13 cellular contexts compared by ENCODE assay signal in genomic region chr9:129561594-129562281, GRCh38. TPM values are rescaled to one million over a fixed set of nuclear protein-coding genes. Genes with fewer than 3 reads are reported as not detected.
A peak's percentile ranks its signal among the peaks of the same experiment; 100 is the strongest.
DNase-seq lines count a peak whose midpoint lies in the region; ATAC-seq, FAIRE-seq and TF ChIP-seq lines count a peak whose summit lies in the region.
"Had no signal": no experiment of that assay in that cellular context is flagged by ENCODE, and none has a peak within 500 bp of the region (broad histone marks: within the 10 kb centered on the region; RNA-seq: fewer than 3 reads in every experiment).

No MANE protein-coding gene starts in this region.

- TF ChIP-seq EP300 in HepG2 (IDR thresholded peaks at IDR 0.05; ENCODE audit: low read depth in 2 of 2, low read length in 2 of 2), result no peak
- no peak for TF ChIP-seq EP300 in HepG2 (CRISPR knock-in tag; IDR thresholded peaks at IDR 0.05; ENCODE audit: borderline replicate concordance)

- CTCF ChIA-PET in WTC11 (lab: Charles Lee) (interaction anchor here (0.6 to 2.3 kb wide), 7 partner anchors 42 to 430 kb away, joined by 3 to 6 read pairs (median 3); no protein-coding TSS in a partner anchor), HepG2 (lab: Yijun Ruan, JAX; ENCODE audit: low intra/inter-chr PET ratio, low total read pairs) (no interaction called here)

- H3K27me3 ChIP-seq in HepG2 (ENCODE audit: control insufficient read depth in 1 of 2, insufficient read depth in 2 of 2, low read length in 2 of 2), result no peaks in the 10 kb centered on the region

- ATAC-seq in WTC11 (no peak), HepG2 (no peak), HG03025 (IDR thresholded peaks at IDR 0.05; ENCODE audit: low FRiP score, unreplicated experiment) (no peak)
- ATAC-seq: naive thymus-derived CD8-positive, alpha-beta T cell had no signal

- H3K4me2 ChIP-seq in HepG2 (ENCODE audit: low read depth, low read length), result no peak overlapping the region

- peaks cover 84% of the 10 kb centered on the region for H3K4me1 ChIP-seq in HepG2 (ENCODE audit: insufficient read depth, low read length)

- TF ChIP-seq POLR2A in HepG2 (IDR thresholded peaks at IDR 0.05; ENCODE audit: insufficient read depth in 1 of 2, low read depth in 2 of 2, low read length in 2 of 2), result no peak

- peaks cover 5% of the 10 kb centered on the region for H3K79me2 ChIP-seq in HepG2 (ENCODE audit: insufficient read depth, low read length)

- H3K9me3 Mint-ChIP-seq in WTC11 (no peaks in the 10 kb centered on the region), type B pancreatic cell (no peaks in the 10 kb centered on the region)
- H3K9me3 Mint-ChIP-seq: naive thymus-derived CD8-positive, alpha-beta T cell had no signal

- H3K9ac ChIP-seq in HepG2 (ENCODE audit: insufficient read depth, low read depth, low read length), result peak overlapping the region; percentile 36; the same call in 1 of the 2 replicates

- H3K4me1 Mint-ChIP-seq in WTC11, result peaks cover 49% of the 10 kb centered on the region
- H3K4me1 Mint-ChIP-seq in type B pancreatic cell (ENCODE audit: unreplicated experiment), result peaks cover 50% of the 10 kb centered on the region

- H3K9me3 ChIP-seq in HepG2 (ENCODE audit: low read length), result no peaks in the 10 kb centered on the region

- no peaks in the 10 kb centered on the region for H4K20me1 ChIP-seq in HepG2 (ENCODE audit: insufficient read depth, low read length)

- H2AFZ ChIP-seq in HepG2 (ENCODE audit: low read length), result no peak overlapping the region

- no peak overlapping the region for H3K4me3 Mint-ChIP-seq in WTC11
- peak overlapping the region; percentile 61 for H3K4me3 Mint-ChIP-seq in type B pancreatic cell
- H3K4me3 Mint-ChIP-seq: naive thymus-derived CD8-positive, alpha-beta T cell had no signal

- no peak overlapping the region for H3K4me3 ChIP-seq in HepG2 (replicated peaks in 1 of 3; ENCODE audit: insufficient read depth in 1 of 3, low read depth in 2 of 3, low read length in 3 of 3)

- H3K27ac Mint-ChIP-seq in WTC11, result no peak overlapping the region
- H3K27ac Mint-ChIP-seq in type B pancreatic cell, result peak overlapping the region; percentile 30

- POLR2A ChIA-PET in WTC11 (lab: Charles Lee), result no interaction called here
- POLR2A ChIA-PET in HepG2 (lab: Yijun Ruan, JAX), result interaction anchor here (1.2 to 5.6 kb wide), 7 partner anchors 7 to 422 kb away, joined by 3 to 136 read pairs (median 23); no protein-coding TSS in a partner anchor

- no peak for FAIRE-seq in HepG2 (lab: Jason Lieb, UNC)

- peak overlapping the region; percentile 48 for H3K27ac ChIP-seq in HepG2 (ENCODE audit: extremely low read length, insufficient read depth, low read length)

- peak; percentile 22 for DNase-seq in NCI-H345 (lab: John Stamatoyannopoulos, UW)
- no peak for DNase-seq in NCI-H345 treated with DMSO at 0.1 percent for 48 hours (lab: John Stamatoyannopoulos, UW; ENCODE audit: unreplicated experiment)
- DNase-seq in WTC11 (ENCODE audit: low spot score), result no peak
- no peak for DNase-seq in HepG2 (ENCODE audit: low spot score)
- DNase-seq in type B pancreatic cell (ENCODE audit: extremely low spot score, unreplicated experiment), result no peak
- no peak for DNase-seq in stimulated activated CD4-positive, alpha-beta T cell treated with anti-CD3 and anti-CD28 coated beads, Interleukin-4, amount 100 ng/mL, for 1 hour
- DNase-seq in hepatic stellate cell (ENCODE audit: low spot score), result no peak
- DNase-seq: activated effector memory CD4-positive, alpha-beta T cell treated with anti-CD3 and anti-CD28 coated beads, Interleukin-2, amount 50 U/mL, for 16 hours; cortex of kidney; SHP77 had no signal

- no TSS peak for BruUV-seq in HepG2 (replicated peaks; lab: Mats Ljungman, UMichigan)

- H3K36me3 Mint-ChIP-seq in WTC11 (no peaks in the 10 kb centered on the region), type B pancreatic cell (no peaks in the 10 kb centered on the region)
- H3K36me3 Mint-ChIP-seq: naive thymus-derived CD8-positive, alpha-beta T cell had no signal

- H3K27me3 Mint-ChIP-seq in WTC11 (ENCODE audit: low read depth) (no peaks in the 10 kb centered on the region; the same call in 1 of the 2 replicates), type B pancreatic cell (no peaks in the 10 kb centered on the region)
- H3K27me3 Mint-ChIP-seq: naive thymus-derived CD8-positive, alpha-beta T cell had no signal

- no peaks in the 10 kb centered on the region; a peak in 1 of 5 replicates for H3K36me3 ChIP-seq in HepG2 (replicated peaks in 1 of 2; ENCODE audit: control insufficient read depth in 1 of 2, insufficient read depth in 2 of 2, low read length in 2 of 2)

- TF ChIP-seq RAD21 in HepG2 (CRISPR knock-in tag; IDR thresholded peaks at IDR 0.05), result no peak

- intact Hi-C loops in HepG2 (cut with micrococcal nuclease; ENCODE audit: unreplicated experiment), result no loop called here

- TF ChIP-seq CTCF in WTC11 (IDR thresholded peaks at IDR 0.05) (no peak), HepG2 (CRISPR knock-in tag; IDR thresholded peaks at IDR 0.05) (no peak), type B pancreatic cell (conservative IDR thresholded peaks at IDR 0.05) (no peak)

- 85% methylated on average over 16 of the region's 28 CpGs for WGBS in HepG2 (ENCODE audit: low lambda C conversion rate)

- in situ Hi-C loops in HepG2 (cut with HindIII; ENCODE audit: extremely low pct_ligation_motif_present, low pct_unique_long_range_greater_than_20kb), result no loop called here

TF ChIP-seq in WTC11, 78 proteins besides CTCF, POLR2A, EP300 and RAD21 (continues in another document):
- no peak for TF ChIP-seq FOXK1 (CRISPR knock-in tag; IDR thresholded peaks at IDR 0.05)
- TF ChIP-seq, protein P1, sequence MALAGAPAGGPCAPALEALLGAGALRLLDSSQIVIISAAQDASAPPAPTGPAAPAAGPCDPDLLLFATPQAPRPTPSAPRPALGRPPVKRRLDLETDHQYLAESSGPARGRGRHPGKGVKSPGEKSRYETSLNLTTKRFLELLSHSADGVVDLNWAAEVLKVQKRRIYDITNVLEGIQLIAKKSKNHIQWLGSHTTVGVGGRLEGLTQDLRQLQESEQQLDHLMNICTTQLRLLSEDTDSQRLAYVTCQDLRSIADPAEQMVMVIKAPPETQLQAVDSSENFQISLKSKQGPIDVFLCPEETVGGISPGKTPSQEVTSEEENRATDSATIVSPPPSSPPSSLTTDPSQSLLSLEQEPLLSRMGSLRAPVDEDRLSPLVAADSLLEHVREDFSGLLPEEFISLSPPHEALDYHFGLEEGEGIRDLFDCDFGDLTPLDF (CRISPR knock-in tag; IDR thresholded peaks at IDR 0.05), result no peak
- no peak for TF ChIP-seq SOX15 (CRISPR knock-in tag; IDR thresholded peaks at IDR 0.05)
- no peak for TF ChIP-seq CDX4 (CRISPR knock-in tag; IDR thresholded peaks at IDR 0.05; ENCODE audit: borderline replicate concordance)

TF ChIP-seq in HepG2, 621 proteins besides CTCF, POLR2A, EP300 and RAD21:
- TF ChIP-seq RBFOX2 (IDR thresholded peaks at IDR 0.05; ENCODE audit: low read depth, low read length), result 0 out of 2 replicates have a peak, but pooled peaks have one; percentile 46
- no peak for TF ChIP-seq ZNF660 (CRISPR knock-in tag; IDR thresholded peaks at IDR 0.05; ENCODE audit: borderline replicate concordance, low read depth)
- no peak for TF ChIP-seq NONO (IDR thresholded peaks at IDR 0.05)
- 0 out of 2 replicates have a peak, but pooled peaks have one; percentile 28 for TF ChIP-seq NONO (CRISPR knock-in tag; conservative IDR thresholded peaks at IDR 0.05)
- peak; percentile 86 for TF ChIP-seq AGO2 (optimal IDR thresholded peaks at IDR 0.05; ENCODE audit: low read depth, low read length)
- TF ChIP-seq ZFX (CRISPR knock-in tag; IDR thresholded peaks at IDR 0.05; ENCODE audit: low read depth), result peak; percentile 16; the same call in 1 of the 2 replicates
- TF ChIP-seq ZBTB38 (CRISPR knock-in tag; IDR thresholded peaks at IDR 0.05), result peak; percentile 69; the same call in 1 of the 2 replicates
- TF ChIP-seq AGO1 (IDR thresholded peaks at IDR 0.05; ENCODE audit: low read depth, low read length, poor library complexity, severe bottlenecking), result peak; percentile 63
- TF ChIP-seq ZNF33A (CRISPR knock-in tag; IDR thresholded peaks at IDR 0.05; ENCODE audit: borderline replicate concordance), result no peak

RNA-seq across cellular contexts. Expression of gene C9orf50, which starts 59.2 kb away (rescaled TPM):
- total RNA-seq in WTC11 (2021), result 0.11 TPM in 1 of 3 replicates, not detected in the others
- total RNA-seq in HepG2 (2016; rRNA removed; fragmentation: Illumina TruSeq; extraction: Trizol), result not detected in 2 replicates
- total RNA-seq in HepG2 (2016; cell fraction: cytosol; rRNA removed; fragmentation: Illumina TruSeq; extraction: Trizol; ENCODE audit: low read depth), result not detected in 2 replicates
- not detected in 2 replicates for total RNA-seq in HepG2 (2016; cell fraction: insoluble cytoplasmic fraction; rRNA removed; fragmentation: Illumina TruSeq; extraction: Trizol)
- total RNA-seq in HepG2 (2016; cell fraction: membrane; rRNA removed; fragmentation: Illumina TruSeq; extraction: Trizol), result not detected in 2 replicates
- not detected in 2 replicates for total RNA-seq in HepG2 (2016; cell fraction: nucleus; rRNA removed; fragmentation: Illumina TruSeq; extraction: Trizol)
- polyA plus RNA-seq in HepG2 (2011; rRNA removed), result not detected in 2 replicates
- not detected in 2 replicates for polyA plus RNA-seq in HepG2 (2011; cell fraction: cytosol; rRNA removed)
- 0.10 TPM in 1 of 2 replicates, not detected in the other for polyA plus RNA-seq in HepG2 (2011; cell fraction: nucleus; rRNA removed)
- polyA plus RNA-seq in HepG2 (2012), result not detected in 2 replicates
- polyA plus RNA-seq in HepG2 (2016; cell fraction: cytosol; fragmentation: Illumina TruSeq; extraction: Trizol; ENCODE audit: low read depth), result not detected in 2 replicates
- polyA plus RNA-seq in HepG2 (2016; cell fraction: insoluble cytoplasmic fraction; fragmentation: Illumina TruSeq; extraction: Trizol; ENCODE audit: low read depth), result not detected in 2 replicates
- not detected in 2 replicates for polyA plus RNA-seq in HepG2 (2016; cell fraction: membrane; fragmentation: Illumina TruSeq; extraction: Trizol; ENCODE audit: low read depth)
- polyA plus RNA-seq in HepG2 (2016; cell fraction: nucleus; fragmentation: Illumina TruSeq; extraction: Trizol; ENCODE audit: insufficient read depth, low read depth), result not detected in 2 replicates
- not detected in 2 replicates for polyA minus RNA-seq in HepG2 (2011; rRNA and poly(A)+ RNA removed; ENCODE audit: low replicate concordance)
- not detected in 2 replicates for polyA minus RNA-seq in HepG2 (2011; cell fraction: cytosol; rRNA and poly(A)+ RNA removed)
- polyA minus RNA-seq in HepG2 (2011; cell fraction: nucleus; rRNA and poly(A)+ RNA removed), result not detected in 2 replicates
- not detected in 2 replicates for total RNA-seq in type B pancreatic cell (ENCODE audit: low replicate concordance)
- total RNA-seq: glomerular endothelial cell; naive thymus-derived CD8-positive, alpha-beta T cell had no signal
- polyA plus RNA-seq: naive thymus-derived CD8-positive, alpha-beta T cell had no signal
